11 cellular contexts compared by ENCODE assay signal in the genomic region with DNA sequence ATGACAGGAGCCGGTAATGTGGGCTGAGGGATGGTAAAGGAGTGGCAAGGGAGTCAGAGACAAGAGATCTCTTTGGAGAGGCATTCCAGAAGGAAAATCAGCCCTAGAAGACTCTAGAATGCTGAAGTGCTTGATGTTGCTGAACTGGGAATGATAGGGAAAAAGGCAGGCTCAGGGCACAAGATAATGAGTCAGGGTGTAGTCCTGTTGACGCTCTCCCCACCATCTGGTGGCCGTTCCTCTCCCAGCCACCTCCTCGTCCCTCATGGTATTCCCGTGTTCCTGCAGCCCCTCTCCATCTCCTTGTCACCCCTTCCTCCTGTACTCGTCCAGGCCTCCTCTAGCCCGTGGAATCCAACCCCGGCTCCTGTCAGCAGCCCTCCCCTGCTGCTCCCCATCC. TPM values are rescaled to one million over a fixed set of nuclear protein-coding genes. Genes with fewer than 3 reads are reported as not detected.
DNase-seq lines count a peak whose midpoint lies in the region; ATAC-seq and TF ChIP-seq lines count a peak whose summit lies in the region.
"Had no signal": no experiment of that assay in that cellular context is flagged by ENCODE, and none has a peak within 500 bp of the region (broad histone marks: within the 10 kb centered on the region; RNA-seq: fewer than 3 reads in every experiment).

No MANE protein-coding gene starts in this region.

- H2AFZ ChIP-seq in PC-3 (ENCODE audit: low read length): no peak overlapping the region

- no peak overlapping the region for H3K27ac Mint-ChIP-seq in activated naive CD4-positive, alpha-beta T cell treated with anti-CD3 and anti-CD28 coated beads for 36 hours
- H3K27ac Mint-ChIP-seq in endodermal cell: no peak overlapping the region

- POLR2A ChIA-PET in PC-3 (lab: Charles Lee; ENCODE audit: unreplicated experiment): no interaction called here

- H3K27ac ChIP-seq in PC-3 (ENCODE audit: low read length) (no peak overlapping the region), endodermal cell (ENCODE audit: low read depth, low read length) (no peak overlapping the region)

- no TSS peak for BruUV-seq in PC-3 (replicated peaks; lab: Mats Ljungman, UMichigan)

- ATAC-seq in PC-3 (no peak), HG02840 (IDR thresholded peaks at IDR 0.05; ENCODE audit: low FRiP score, unreplicated experiment) (no peak), GM18858 (IDR thresholded peaks at IDR 0.05; ENCODE audit: unreplicated experiment) (no peak)

- H3K9ac ChIP-seq in PC-3 (ENCODE audit: low read length) (no peak overlapping the region), endodermal cell (ENCODE audit: extremely low read depth, low read length, poor library complexity, severe bottlenecking) (no peak overlapping the region), skeletal muscle satellite cell (ENCODE audit: low read depth, low read length) (no peak overlapping the region)

- no peaks in the 10 kb centered on the region for H3K9me3 ChIP-seq in PC-3 (ENCODE audit: low read length)
- H3K9me3 ChIP-seq in endodermal cell (ENCODE audit: control insufficient read depth, low read length): no peaks in the 10 kb centered on the region
- no peaks in the 10 kb centered on the region for H3K9me3 ChIP-seq in skeletal muscle satellite cell (replicated peaks; ENCODE audit: low read length)

- H3K4me1 ChIP-seq in PC-3 (ENCODE audit: insufficient read depth, low read length) (peaks cover 15% of the 10 kb centered on the region), endodermal cell (ENCODE audit: control insufficient read depth, insufficient read depth, low read length) (no peaks in the 10 kb centered on the region), skeletal muscle satellite cell (ENCODE audit: control insufficient read depth, insufficient read depth, low read length) (peaks cover 18% of the 10 kb centered on the region)

- intact Hi-C loops in activated naive CD4-positive, alpha-beta T cell treated with anti-CD3 and anti-CD28 coated beads for 36 hours (cut with micrococcal nuclease): no loop called here
- intact Hi-C loops in PC-3 (cut with micrococcal nuclease): no loop called here

- H3F3A ChIP-seq in PC-3 (ENCODE audit: low read length, unreplicated experiment): no peaks in the 10 kb centered on the region

- 76 to 88% methylated on average over 8 of the region's 8 CpGs for WGBS in endodermal cell (ENCODE audit: insufficient coverage in 1 of 2, insufficient read length in 1 of 2), 2 experiments

- no peaks in the 10 kb centered on the region for H3K36me3 Mint-ChIP-seq in activated naive CD4-positive, alpha-beta T cell treated with anti-CD3 and anti-CD28 coated beads for 36 hours (ENCODE audit: low read depth)
- peaks cover under 1% of the 10 kb centered on the region for H3K36me3 Mint-ChIP-seq in endodermal cell (ENCODE audit: low read depth)

- H3K36me3 ChIP-seq in PC-3 (ENCODE audit: low read depth, low read length) (no peaks in the 10 kb centered on the region), endodermal cell (ENCODE audit: control insufficient read depth, insufficient read depth, low read length) (peaks cover 3% of the 10 kb centered on the region), skeletal muscle satellite cell (ENCODE audit: insufficient read depth, low read length) (peaks cover 6% of the 10 kb centered on the region)

- H3K79me2 ChIP-seq in PC-3 (ENCODE audit: low read length): no peaks in the 10 kb centered on the region

- H3K4me3 ChIP-seq in PC-3 (ENCODE audit: low read length) (no peak overlapping the region), endodermal cell (ENCODE audit: low read length) (no peak overlapping the region), skeletal muscle satellite cell (ENCODE audit: low read length) (no peak overlapping the region)

- CTCF ChIA-PET in activated naive CD4-positive, alpha-beta T cell treated with anti-CD3 and anti-CD28 coated beads for 36 hours (lab: Charles Lee): interaction anchor here (0.6 to 1.8 kb wide), 15 partner anchors 9 to 387 kb away, joined by 3 to 15 read pairs (median 3); a partner anchor contains a TSS
- CTCF ChIA-PET in PC-3 (lab: Charles Lee): no interaction called here

- H3K4me2 ChIP-seq in PC-3 (ENCODE audit: low read length) (peak overlapping the region; percentile 71; the same call in 1 of the 2 replicates), skeletal muscle satellite cell (ENCODE audit: low read length) (peak overlapping the region; percentile 99)

- H4K20me1 ChIP-seq in PC-3 (ENCODE audit: low read length): no peaks in the 10 kb centered on the region

- H3K27me3 Mint-ChIP-seq in activated naive CD4-positive, alpha-beta T cell treated with anti-CD3 and anti-CD28 coated beads for 36 hours (ENCODE audit: low read depth): no peaks in the 10 kb centered on the region
- peaks cover 10% of the 10 kb centered on the region for H3K27me3 Mint-ChIP-seq in endodermal cell (ENCODE audit: insufficient read depth)

- DNase-seq in activated naive CD4-positive, alpha-beta T cell treated with anti-CD3 and anti-CD28 coated beads for 36 hours: no peak
- DNase-seq in activated naive CD4-positive, alpha-beta T cell (lab: John Stamatoyannopoulos, UW): no peak
- DNase-seq in PC-3: no peak
- no peak for DNase-seq in endodermal cell
- DNase-seq in kidney tubule cell (ENCODE audit: low spot score): no peak
- DNase-seq: C1 segment of cervical spinal cord, NCI-H1105 treated with DMSO at 0.1 percent for 48 hours had no signal

- peaks cover 20% of the 10 kb centered on the region for H3K4me1 Mint-ChIP-seq in activated naive CD4-positive, alpha-beta T cell treated with anti-CD3 and anti-CD28 coated beads for 36 hours (ENCODE audit: low read depth)
- peaks cover 4% of the 10 kb centered on the region for H3K4me1 Mint-ChIP-seq in endodermal cell

- no peaks in the 10 kb centered on the region for H3K9me3 Mint-ChIP-seq in activated naive CD4-positive, alpha-beta T cell treated with anti-CD3 and anti-CD28 coated beads for 36 hours
- H3K9me3 Mint-ChIP-seq in endodermal cell: no peaks in the 10 kb centered on the region

- no peaks in the 10 kb centered on the region for H3K27me3 ChIP-seq in PC-3 (ENCODE audit: low read length)
- no peaks in the 10 kb centered on the region for H3K27me3 ChIP-seq in endodermal cell (ENCODE audit: control insufficient read depth, insufficient read depth, low read length, poor library complexity, severe bottlenecking)
- no peaks in the 10 kb centered on the region for H3K27me3 ChIP-seq in skeletal muscle satellite cell (ENCODE audit: control insufficient read depth, insufficient read depth, low read length)

- H3K9me2 ChIP-seq in PC-3 (replicated peaks; ENCODE audit: low read length): no peaks in the 10 kb centered on the region

- TF ChIP-seq CTCF in PC-3 (conservative IDR thresholded peaks at IDR 0.05; ENCODE audit: low read depth, low read length): no peak
- no peak for TF ChIP-seq CTCF in endodermal cell (conservative IDR thresholded peaks at IDR 0.05)

- H3K4me3 Mint-ChIP-seq in activated naive CD4-positive, alpha-beta T cell treated with anti-CD3 and anti-CD28 coated beads for 36 hours: peak overlapping the region; percentile 48
- H3K4me3 Mint-ChIP-seq in endodermal cell: peak overlapping the region; percentile 72

RNA-seq across cellular contexts. Expression of a gene that starts 11.1 kb away (rescaled TPM):
- total RNA-seq in activated naive CD4-positive, alpha-beta T cell treated with anti-CD3 and anti-CD28 coated beads for 36 hours: 1,000 to 10,000 TPM; 1,750 to 1,795 TPM
- 1,859 and 2,048 TPM in 2 replicates for total RNA-seq in PC-3 (2014; rRNA removed)
- 100 to 1,000 TPM; 645 to 652 TPM for total RNA-seq in endodermal cell
- 715 TPM for polyA plus RNA-seq in endodermal cell (2013, experiment 1 of 2)
- polyA plus RNA-seq in endodermal cell (2013, experiment 2 of 2): 666 TPM
- 1,251 and 1,685 TPM in 2 replicates for total RNA-seq in skeletal muscle satellite cell (2012; rRNA removed)

RNA-seq across cellular contexts. Expression of a gene that starts 21.3 kb away (rescaled TPM):
- 100 to 1,000 TPM; 104 to 105 TPM for total RNA-seq in activated naive CD4-positive, alpha-beta T cell treated with anti-CD3 and anti-CD28 coated beads for 36 hours
- total RNA-seq in PC-3 (2014; rRNA removed): 116 and 117 TPM in 2 replicates
- 100 to 1,000 TPM; 150 to 151 TPM for total RNA-seq in endodermal cell
- polyA plus RNA-seq in endodermal cell (2013, experiment 1 of 2): 140 TPM
- polyA plus RNA-seq in endodermal cell (2013, experiment 2 of 2): 132 TPM
- total RNA-seq in skeletal muscle satellite cell (2012; rRNA removed): 190 and 200 TPM in 2 replicates

RNA-seq across cellular contexts. Expression of a gene that starts 23.4 kb away (rescaled TPM):
- total RNA-seq in activated naive CD4-positive, alpha-beta T cell treated with anti-CD3 and anti-CD28 coated beads for 36 hours: 1 to 10 TPM; 4.6 to 6.1 TPM
- total RNA-seq in PC-3 (2014; rRNA removed): 0.29 and 0.47 TPM in 2 replicates
- 1 to 10 TPM; 3.3 to 3.5 TPM for total RNA-seq in endodermal cell
- polyA plus RNA-seq in endodermal cell (2013, experiment 1 of 2): 18.2 TPM
- polyA plus RNA-seq in endodermal cell (2013, experiment 2 of 2): 15.3 TPM
- total RNA-seq in skeletal muscle satellite cell (2012; rRNA removed): 0.66 TPM in 1 of 2 replicates, not detected in the other

RNA-seq across cellular contexts. Expression of a gene that starts 31.5 kb away (rescaled TPM):
- total RNA-seq in activated naive CD4-positive, alpha-beta T cell treated with anti-CD3 and anti-CD28 coated beads for 36 hours: not detected
- total RNA-seq in PC-3 (2014; rRNA removed) (not detected in 2 replicates), endodermal cell (not detected)
- polyA plus RNA-seq in endodermal cell (2013, experiment 1 of 2): not detected
- polyA plus RNA-seq in endodermal cell (2013, experiment 2 of 2): not detected
- total RNA-seq in skeletal muscle satellite cell (2012; rRNA removed): not detected in 2 replicates
- polyA plus RNA-seq: adipose tissue had no signal

RNA-seq across cellular contexts. Expression of a gene that starts 37.3 kb away (rescaled TPM):
- 1 to 10 TPM; 3.6 to 4.7 TPM for total RNA-seq in activated naive CD4-positive, alpha-beta T cell treated with anti-CD3 and anti-CD28 coated beads for 36 hours
- total RNA-seq in PC-3 (2014; rRNA removed) (0.86 and 1.1 TPM in 2 replicates), endodermal cell (1 to 10 TPM; 3.0 to 6.3 TPM)
- 3.4 TPM for polyA plus RNA-seq in endodermal cell (2013, experiment 1 of 2)
- 3.1 TPM for polyA plus RNA-seq in endodermal cell (2013, experiment 2 of 2)
- under 0.01 TPM in 1 of 2 replicates, not detected in the other for total RNA-seq in skeletal muscle satellite cell (2012; rRNA removed)
